ENCODE assay signal across 16 cellular contexts in the genomic region with DNA sequence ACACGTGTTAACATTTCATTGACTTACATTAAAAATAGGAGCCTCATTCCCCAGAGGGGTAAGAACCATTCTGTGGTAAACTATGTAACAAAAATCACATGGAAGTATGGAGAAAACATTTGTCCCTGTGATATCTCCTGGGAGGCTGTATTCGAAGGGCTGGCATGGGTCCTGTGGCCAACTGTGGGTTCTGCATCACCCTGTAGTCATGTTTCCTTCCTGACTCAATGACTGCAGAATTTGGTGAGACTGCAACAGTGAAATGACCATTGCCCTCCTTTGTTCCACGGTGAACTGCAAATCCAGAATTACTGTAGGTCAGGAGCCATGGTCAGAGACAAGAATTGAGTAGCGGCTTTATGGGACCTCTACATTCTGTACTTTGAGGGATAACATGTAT. TPM values are rescaled to one million over a fixed set of nuclear protein-coding genes. Genes with fewer than 3 reads are reported as not detected.
DNase-seq lines count a peak whose midpoint lies in the region; ATAC-seq and TF ChIP-seq lines count a peak whose summit lies in the region.
"Had no signal": no experiment of that assay in that cellular context is flagged by ENCODE, and none has a peak within 500 bp of the region (broad histone marks: within the 10 kb centered on the region; RNA-seq: fewer than 3 reads in every experiment).

No MANE protein-coding gene starts in this region.

- no peak overlapping the region for H2BK5ac ChIP-seq in mesenchymal stem cell (ENCODE audit: low read depth, low read length, poor library complexity, severe bottlenecking)

- H3K4me3 ChIP-seq in AG10803 (ENCODE audit: low read length): no peak overlapping the region
- no peak overlapping the region for H3K4me3 ChIP-seq in Loucy (ENCODE audit: low read length, poor library complexity, severe bottlenecking)
- H3K4me3 ChIP-seq in brain microvascular endothelial cell (ENCODE audit: low read depth, low read length): no peak overlapping the region
- H3K4me3 ChIP-seq in mesenchymal stem cell (ENCODE audit: insufficient read depth in 1 of 2, low read depth in 1 of 2, low read length in 2 of 2): no peak overlapping the region
- H3K4me3 ChIP-seq: BLaER1 treated with 17β-estradiol and CSF1 and Interleukin-3, amounts not matched to agents 10 nM and 100 nM; colonic mucosa; pancreas had no signal

- H3K9me3 ChIP-seq in Loucy (ENCODE audit: insufficient read depth, low read depth, low read length) (no peaks in the 10 kb centered on the region), mesenchymal stem cell (ENCODE audit: control insufficient read depth, low read length) (no peaks in the 10 kb centered on the region)
- H3K9me3 ChIP-seq: BLaER1 treated with 17β-estradiol and CSF1 and Interleukin-3, amounts not matched to agents 10 nM and 100 nM; colonic mucosa; pancreas had no signal

- in situ Hi-C loops in brain microvascular endothelial cell (cut with HindIII; ENCODE audit: low pct_ligation_motif_present, low sequenced_read_pairs): no loop called here

- H3K36me3 ChIP-seq in Loucy (ENCODE audit: insufficient read depth, low read length) (no peaks in the 10 kb centered on the region), brain microvascular endothelial cell (replicated peaks) (no peaks in the 10 kb centered on the region), mesenchymal stem cell (ENCODE audit: control insufficient read depth in 1 of 2, insufficient read depth in 2 of 2, low read depth in 1 of 2, low read length in 2 of 2) (no peaks in the 10 kb centered on the region)
- H3K36me3 ChIP-seq: BLaER1 treated with 17β-estradiol and CSF1 and Interleukin-3, amounts not matched to agents 10 nM and 100 nM; colonic mucosa; pancreas had no signal

- H3F3A ChIP-seq in Loucy (ENCODE audit: low read depth): no peaks in the 10 kb centered on the region

- H2AFZ ChIP-seq in Loucy (ENCODE audit: low read length) (no peak overlapping the region), mesenchymal stem cell (ENCODE audit: low read depth, low read length) (no peak overlapping the region)

- no peaks in the 10 kb centered on the region for H3K9me2 ChIP-seq in Loucy (replicated peaks; ENCODE audit: low read depth, low read length)

- peaks cover 28% of the 10 kb centered on the region for H3K79me2 ChIP-seq in Loucy (ENCODE audit: insufficient read depth, low read length)

- H3K18ac ChIP-seq in mesenchymal stem cell (ENCODE audit: low read depth in 1 of 2, low read length in 2 of 2): peak overlapping the region in 1 of 2 experiments; percentile 28

- no peak overlapping the region for H3K23ac ChIP-seq in mesenchymal stem cell (ENCODE audit: low read length in 2 of 2)

- H2BK12ac ChIP-seq in mesenchymal stem cell (ENCODE audit: low read length in 2 of 2): no peak overlapping the region

- no peak overlapping the region for H2BK120ac ChIP-seq in mesenchymal stem cell (ENCODE audit: low read depth, low read length)

- DNase-seq in AG10803 (ENCODE audit: low read depth) (peak; percentile 87), brain microvascular endothelial cell (peak; percentile 53), mesenchymal stem cell (peak; percentile 13), NCI-H345 treated with DMSO at 0.1 percent for 48 hours (lab: John Stamatoyannopoulos, UW; ENCODE audit: unreplicated experiment) (no peak), NCI-H1436 treated with DMSO at 0.1 percent for 48 hours (lab: John Stamatoyannopoulos, UW) (no peak), SIG-M5 (lab: John Stamatoyannopoulos, UW) (no peak)
- DNase-seq: activated naive CD4-positive, alpha-beta T cell treated with anti-CD3 and anti-CD28 coated beads, Interleukin-2, amount 10 ng/mL, durations not matched to agents 7 days and 5 days; colonic mucosa; DMS79; NCI-H1930; NCI-H774; pancreas had no signal

- no peaks in the 10 kb centered on the region for H3K27me3 ChIP-seq in Loucy (ENCODE audit: insufficient read depth, low read length, poor library complexity, severe bottlenecking)
- H3K27me3 ChIP-seq in brain microvascular endothelial cell (replicated peaks): no peaks in the 10 kb centered on the region
- H3K27me3 ChIP-seq in mesenchymal stem cell (ENCODE audit: control insufficient read depth in 1 of 2, insufficient read depth in 1 of 2, low read length in 2 of 2): no peaks in the 10 kb centered on the region

- no peak overlapping the region for H2AK5ac ChIP-seq in mesenchymal stem cell (ENCODE audit: low read length, severe bottlenecking)

- no peak overlapping the region for H4K91ac ChIP-seq in mesenchymal stem cell (ENCODE audit: low read length)

- H3K9ac ChIP-seq in Loucy (ENCODE audit: low read depth, low read length, poor library complexity, severe bottlenecking): no peak overlapping the region
- peak overlapping the region; percentile 48 for H3K9ac ChIP-seq in mesenchymal stem cell (ENCODE audit: low read length)
- H3K9ac ChIP-seq: BLaER1 treated with 17β-estradiol and CSF1 and Interleukin-3, amounts not matched to agents 10 nM and 100 nM had no signal

- 51% methylated on average over 3 of the region's 4 CpGs for WGBS in mesenchymal stem cell

- peak overlapping the region; percentile 56 for H4K8ac ChIP-seq in mesenchymal stem cell (ENCODE audit: low read length)

- peak overlapping the region; percentile 0 for H3K4me2 ChIP-seq in Loucy (ENCODE audit: low read depth, low read length, poor library complexity, severe bottlenecking)
- no peak overlapping the region for H3K4me2 ChIP-seq in mesenchymal stem cell (ENCODE audit: low read length, poor library complexity, severe bottlenecking)

- H3K27ac ChIP-seq in brain microvascular endothelial cell: peak overlapping the region; percentile 20
- no peak overlapping the region for H3K27ac ChIP-seq in mesenchymal stem cell (ENCODE audit: low read length, poor library complexity, severe bottlenecking)
- H3K27ac ChIP-seq: BLaER1 treated with 17β-estradiol and CSF1 and Interleukin-3, amounts not matched to agents 10 nM and 100 nM; colonic mucosa; pancreas had no signal

- peaks cover 13% of the 10 kb centered on the region for H3K79me1 ChIP-seq in mesenchymal stem cell (replicated peaks; ENCODE audit: low read length, poor library complexity, severe bottlenecking)

- no peak overlapping the region for H2BK15ac ChIP-seq in mesenchymal stem cell (ENCODE audit: low read depth, poor library complexity, severe bottlenecking)

- H3K4me1 ChIP-seq in Loucy (ENCODE audit: insufficient read depth, low read length, poor library complexity, severe bottlenecking) (peaks cover 31% of the 10 kb centered on the region), mesenchymal stem cell (ENCODE audit: control insufficient read depth, insufficient read depth, low read depth, low read length) (peaks cover 4% of the 10 kb centered on the region)
- H3K4me1 ChIP-seq: colonic mucosa had no signal

- no peak for ATAC-seq in GM21390 (IDR thresholded peaks at IDR 0.05; ENCODE audit: unreplicated experiment)
- ATAC-seq: pancreas, WTC11 had no signal

- H3K14ac ChIP-seq in mesenchymal stem cell (ENCODE audit: low read length in 2 of 2): no peak overlapping the region

- H3K4ac ChIP-seq in mesenchymal stem cell (ENCODE audit: low read depth in 1 of 2, low read length in 2 of 2): no peak overlapping the region

- TF ChIP-seq CTCF in AG10803 (conservative IDR thresholded peaks at IDR 0.05; ENCODE audit: low read length): no peak
- TF ChIP-seq CTCF in Loucy (conservative IDR thresholded peaks at IDR 0.05; ENCODE audit: low read length): no peak
- no peak for TF ChIP-seq CTCF in brain microvascular endothelial cell (IDR thresholded peaks at IDR 0.05; ENCODE audit: low read depth, low read length, missing control alignments)

- H4K20me1 ChIP-seq in Loucy (ENCODE audit: insufficient read depth, low read length, poor library complexity, severe bottlenecking): peaks cover 5% of the 10 kb centered on the region

RNA-seq across cellular contexts. Expression of a gene that starts 3.6 kb away (rescaled TPM):
- 32.8 TPM for polyA plus RNA-seq in mesenchymal stem cell (2013, experiment 1 of 2)
- 34.0 TPM for polyA plus RNA-seq in mesenchymal stem cell (2013, experiment 2 of 2)

Comparison
In these comparisons a context has a peak if more than half of its experiments do, and no peak if none do; other contexts are left out.
1. DNase-seq: peak in AG10803 (single experiment), brain microvascular endothelial cell (single experiment) and mesenchymal stem cell (single experiment); none in NCI-H345 treated with DMSO at 0.1 percent for 48 hours (single experiment), NCI-H1436 treated with DMSO at 0.1 percent for 48 hours (single experiment) and SIG-M5 (single experiment).